ENCODE assay signal across 9 cellular contexts in the genomic region with DNA sequence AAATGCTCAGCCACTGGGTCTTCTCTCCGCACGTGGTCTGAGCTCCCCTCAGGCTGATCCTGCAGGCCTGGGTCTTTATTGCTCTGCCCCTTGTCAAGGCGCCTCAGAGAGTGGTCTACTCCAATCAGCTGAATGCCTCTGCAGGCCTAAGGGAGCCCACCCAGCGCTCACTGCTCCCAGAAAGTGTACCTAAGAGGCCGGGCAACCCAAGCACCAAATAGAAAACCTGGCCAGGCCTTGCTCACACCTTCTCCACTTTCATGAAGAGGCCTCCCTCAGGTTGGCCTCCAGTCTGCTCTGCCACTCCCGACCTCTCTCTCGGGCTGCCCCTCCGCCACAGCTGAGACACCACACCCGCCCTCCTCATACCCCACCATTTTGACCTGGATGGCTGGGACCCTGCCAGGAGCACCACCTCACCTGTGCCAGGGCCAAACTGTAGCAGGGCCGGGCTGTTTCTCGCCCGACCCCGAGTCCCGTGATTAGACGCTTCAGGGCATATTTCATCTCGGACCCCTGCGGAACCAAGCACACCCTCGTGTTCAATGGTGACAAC. TPM values are rescaled to one million over a fixed set of nuclear protein-coding genes. Genes with fewer than 3 reads are reported as not detected.
DNase-seq lines count a peak whose midpoint lies in the region; ATAC-seq, FAIRE-seq and TF ChIP-seq lines count a peak whose summit lies in the region.
"Had no signal": no experiment of that assay in that cellular context is flagged by ENCODE, and none has a peak within 500 bp of the region (broad histone marks: within the 10 kb centered on the region; RNA-seq: fewer than 3 reads in every experiment).

No MANE protein-coding gene starts in this region.

- H2AFZ ChIP-seq in HepG2 (ENCODE audit: low read length): no peak overlapping the region

- intact Hi-C loops in adrenal gland (cut with DNase I): no loop called here
- intact Hi-C loops in HepG2 (cut with micrococcal nuclease; ENCODE audit: unreplicated experiment): no loop called here
- intact Hi-C loops in tibial artery (cut with DNase I; ENCODE audit: low total_unique reads): loop anchor here (5.0 kb wide), 1 partner anchor 57 kb away; a partner anchor contains a TSS

- no peaks in the 10 kb centered on the region for H3K9me3 Mint-ChIP-seq in activated CD8-positive, alpha-beta memory T cell treated with anti-CD3 and anti-CD28 coated beads, Interleukin-2, amount 10 ng/mL, durations not matched to agents 7 days and 5 days (ENCODE audit: low read depth)

- H3K36me3 ChIP-seq in adrenal gland (replicated peaks in 1 of 2) (peaks cover 0 to 40% of the 10 kb centered on the region in 2 donors), HepG2 (replicated peaks in 1 of 2; ENCODE audit: control insufficient read depth in 1 of 2, insufficient read depth in 2 of 2, low read length in 2 of 2) (peaks cover 22 to 39% of the 10 kb centered on the region in 2 experiments; a peak in 4 of 5 replicates), tibial artery (peaks cover 29 to 46% (median 44%) of the 10 kb centered on the region in 3 donors)

- no peak for DNase-seq in activated CD8-positive, alpha-beta memory T cell treated with anti-CD3 and anti-CD28 coated beads, Interleukin-2, amount 10 ng/mL, durations not matched to agents 7 days and 5 days
- DNase-seq in activated CD8-positive, alpha-beta memory T cell treated with anti-CD3 and anti-CD28 coated beads, Interleukin-2, amount 50 U/mL, for 4 hours: no peak
- DNase-seq in adrenal gland (peak in 1 of 7 donors; percentile 25), HepG2 (ENCODE audit: low spot score) (no peak), tibial artery (peak in 1 of 2 donors; percentile 66), KG1 (lab: John Stamatoyannopoulos, UW) (no peak), globus pallidus (ENCODE audit: low spot score) (no peak)

- POLR2A ChIA-PET in HepG2 (lab: Yijun Ruan, JAX): interaction anchor here (0.5 to 1.5 kb wide), 3 partner anchors 10 to 29 kb away, joined by 3 to 6 read pairs (median 3); a partner anchor contains a TSS

- TF ChIP-seq POLR2A in adrenal gland (IDR thresholded peaks at IDR 0.05): no peak
- TF ChIP-seq POLR2A in HepG2 (IDR thresholded peaks at IDR 0.05; ENCODE audit: insufficient read depth in 1 of 2, low read depth in 2 of 2, low read length in 2 of 2): no peak

- H3K27ac ChIP-seq in adrenal gland: peak overlapping the region in 1 of 5 donors; percentile 85
- peak overlapping the region; percentile 50 for H3K27ac ChIP-seq in HepG2 (ENCODE audit: extremely low read length, insufficient read depth, low read length)
- H3K27ac ChIP-seq in tibial artery: peak overlapping the region; percentile 74 to 77

- peak overlapping the region; percentile 94 for H3K27ac Mint-ChIP-seq in activated CD8-positive, alpha-beta memory T cell treated with anti-CD3 and anti-CD28 coated beads, Interleukin-2, amount 10 ng/mL, durations not matched to agents 7 days and 5 days

- no peak for ATAC-seq in activated CD8-positive, alpha-beta memory T cell treated with anti-CD3 and anti-CD28 coated beads, Interleukin-2, amount 10 ng/mL, durations not matched to agents 7 days and 5 days
- peak; percentile 6; the same call in 2 of the 3 replicates for ATAC-seq in HepG2
- no peak for ATAC-seq in GM19328 (IDR thresholded peaks at IDR 0.05; ENCODE audit: unreplicated experiment)

- CTCF ChIA-PET in activated CD8-positive, alpha-beta memory T cell treated with anti-CD3 and anti-CD28 coated beads, Interleukin-2, amount 10 ng/mL, durations not matched to agents 7 days and 5 days (lab: Charles Lee): interaction anchor here (0.9 to 4.7 kb wide), 4 partner anchors 11 to 355 kb away, joined by 3 to 39 read pairs (median 6); no protein-coding TSS in a partner anchor
- CTCF ChIA-PET in HepG2 (lab: Yijun Ruan, JAX; ENCODE audit: low intra/inter-chr PET ratio, low total read pairs): no interaction called here

- H3K27me3 Mint-ChIP-seq in activated CD8-positive, alpha-beta memory T cell treated with anti-CD3 and anti-CD28 coated beads, Interleukin-2, amount 10 ng/mL, durations not matched to agents 7 days and 5 days: no peaks in the 10 kb centered on the region

- no peak for FAIRE-seq in HepG2 (lab: Jason Lieb, UNC)

- peaks cover 27% of the 10 kb centered on the region for H3K4me1 Mint-ChIP-seq in activated CD8-positive, alpha-beta memory T cell treated with anti-CD3 and anti-CD28 coated beads, Interleukin-2, amount 10 ng/mL, durations not matched to agents 7 days and 5 days

- peaks cover 12% of the 10 kb centered on the region for H3K36me3 Mint-ChIP-seq in activated CD8-positive, alpha-beta memory T cell treated with anti-CD3 and anti-CD28 coated beads, Interleukin-2, amount 10 ng/mL, durations not matched to agents 7 days and 5 days

- no peaks in the 10 kb centered on the region for H3K27me3 ChIP-seq in adrenal gland
- no peaks in the 10 kb centered on the region for H3K27me3 ChIP-seq in HepG2 (ENCODE audit: control insufficient read depth in 1 of 2, insufficient read depth in 2 of 2, low read length in 2 of 2)
- H3K27me3 ChIP-seq in tibial artery: no peaks in the 10 kb centered on the region

- TF ChIP-seq CTCF in adrenal gland (IDR thresholded peaks at IDR 0.05) (no peak), HepG2 (CRISPR knock-in tag; IDR thresholded peaks at IDR 0.05) (no peak), tibial artery (IDR thresholded peaks at IDR 0.05) (no peak)

- peak overlapping the region; percentile 78 for H3K9ac ChIP-seq in HepG2 (ENCODE audit: insufficient read depth, low read depth, low read length)

- TF ChIP-seq EP300 in HepG2 (IDR thresholded peaks at IDR 0.05; ENCODE audit: low read depth in 2 of 2, low read length in 2 of 2) (no peak), HepG2 (CRISPR knock-in tag; IDR thresholded peaks at IDR 0.05; ENCODE audit: borderline replicate concordance) (no peak)

- H3K4me2 ChIP-seq in HepG2 (ENCODE audit: low read depth, low read length): peak overlapping the region; percentile 99

- no peaks in the 10 kb centered on the region for H3K9me3 ChIP-seq in adrenal gland (replicated peaks in 1 of 3)
- H3K9me3 ChIP-seq in HepG2 (ENCODE audit: low read length): no peaks in the 10 kb centered on the region
- no peaks in the 10 kb centered on the region for H3K9me3 ChIP-seq in tibial artery

- peak overlapping the region; percentile 87 for H3K4me3 Mint-ChIP-seq in activated CD8-positive, alpha-beta memory T cell treated with anti-CD3 and anti-CD28 coated beads, Interleukin-2, amount 10 ng/mL, durations not matched to agents 7 days and 5 days

- peak overlapping the region in 3 of 4 donors; percentile 70 to 77 (median 77) for H3K4me3 ChIP-seq in adrenal gland
- H3K4me3 ChIP-seq in HepG2 (replicated peaks in 1 of 3; ENCODE audit: insufficient read depth in 1 of 3, low read depth in 2 of 3, low read length in 3 of 3): peak overlapping the region; percentile 56 to 95 (median 87)
- peak overlapping the region; percentile 80 to 86 for H3K4me3 ChIP-seq in tibial artery

- WGBS in adrenal gland, 4 donors: 16 to 31% (median 23%) methylated on average over 7 to 18 of the region's 18 CpGs
- WGBS in HepG2 (ENCODE audit: low lambda C conversion rate): 5% methylated on average over 11 of the region's 18 CpGs

- TF ChIP-seq RAD21 in HepG2 (CRISPR knock-in tag; IDR thresholded peaks at IDR 0.05): no peak

- BruUV-seq in HepG2 (replicated peaks; lab: Mats Ljungman, UMichigan): no TSS peak

- H3K4me1 ChIP-seq in adrenal gland (replicated peaks in 1 of 2) (peaks cover 17% of the 10 kb centered on the region in 2 donors), HepG2 (ENCODE audit: insufficient read depth, low read length) (peaks cover 36% of the 10 kb centered on the region), tibial artery (peaks cover 0 to 35% (median 22%) of the 10 kb centered on the region in 4 donors)

- H3K79me2 ChIP-seq in HepG2 (ENCODE audit: insufficient read depth, low read length): peaks cover 16% of the 10 kb centered on the region

- H4K20me1 ChIP-seq in HepG2 (ENCODE audit: insufficient read depth, low read length): no peaks in the 10 kb centered on the region

- in situ Hi-C loops in HepG2 (cut with HindIII; ENCODE audit: extremely low pct_ligation_motif_present, low pct_unique_long_range_greater_than_20kb): loop anchor here (10.0 kb wide), 1 partner anchor 340 kb away; a partner anchor contains a TSS

RNA-seq across cellular contexts. Expression of a gene that starts 0.7 kb away (rescaled TPM):
- total RNA-seq in activated CD8-positive, alpha-beta memory T cell treated with anti-CD3 and anti-CD28 coated beads, Interleukin-2, amount 10 ng/mL, durations not matched to agents 7 days and 5 days: 10 to 100 TPM; 72.4 to 94.3 TPM
- 10 to 100 TPM; 27.8 to 65.5 (median 42.4) TPM for total RNA-seq in adrenal gland
- 10 to 100 TPM; 19.0 to 62.3 (median 46.8) TPM for polyA plus RNA-seq in adrenal gland
- 40.4 and 54.8 TPM in 2 replicates for total RNA-seq in HepG2 (2016; rRNA removed; fragmentation: Illumina TruSeq; extraction: Trizol)
- total RNA-seq in HepG2 (2016; cell fraction: cytosol; rRNA removed; fragmentation: Illumina TruSeq; extraction: Trizol; ENCODE audit: low read depth): 58.9 and 65.5 TPM in 2 replicates
- total RNA-seq in HepG2 (2016; cell fraction: insoluble cytoplasmic fraction; rRNA removed; fragmentation: Illumina TruSeq; extraction: Trizol): 35.1 and 61.8 TPM in 2 replicates
- total RNA-seq in HepG2 (2016; cell fraction: membrane; rRNA removed; fragmentation: Illumina TruSeq; extraction: Trizol): 24.4 and 24.9 TPM in 2 replicates
- total RNA-seq in HepG2 (2016; cell fraction: nucleus; rRNA removed; fragmentation: Illumina TruSeq; extraction: Trizol): 52.0 and 62.6 TPM in 2 replicates
- 18.6 and 28.4 TPM in 2 replicates for polyA plus RNA-seq in HepG2 (2011; rRNA removed)
- 9.7 and 12.5 TPM in 2 replicates for polyA plus RNA-seq in HepG2 (2011; cell fraction: cytosol; rRNA removed)
- 158 and 176 TPM in 2 replicates for polyA plus RNA-seq in HepG2 (2011; cell fraction: nucleus; rRNA removed)
- 28.0 and 41.5 TPM in 2 replicates for polyA plus RNA-seq in HepG2 (2012)
- 7.8 and 7.9 TPM in 2 replicates for polyA plus RNA-seq in HepG2 (2016; cell fraction: cytosol; fragmentation: Illumina TruSeq; extraction: Trizol; ENCODE audit: low read depth)
- polyA plus RNA-seq in HepG2 (2016; cell fraction: insoluble cytoplasmic fraction; fragmentation: Illumina TruSeq; extraction: Trizol; ENCODE audit: low read depth): 28.2 and 32.7 TPM in 2 replicates
- polyA plus RNA-seq in HepG2 (2016; cell fraction: membrane; fragmentation: Illumina TruSeq; extraction: Trizol; ENCODE audit: low read depth): 9.0 and 12.1 TPM in 2 replicates
- polyA plus RNA-seq in HepG2 (2016; cell fraction: nucleus; fragmentation: Illumina TruSeq; extraction: Trizol; ENCODE audit: insufficient read depth, low read depth): 146 and 160 TPM in 2 replicates
- 50.2 and 100 TPM in 2 replicates for polyA minus RNA-seq in HepG2 (2011; rRNA and poly(A)+ RNA removed; ENCODE audit: low replicate concordance)
- polyA minus RNA-seq in HepG2 (2011; cell fraction: cytosol; rRNA and poly(A)+ RNA removed): 19.4 and 21.0 TPM in 2 replicates
- polyA minus RNA-seq in HepG2 (2011; cell fraction: nucleus; rRNA and poly(A)+ RNA removed): 53.3 and 54.8 TPM in 2 replicates

RNA-seq across cellular contexts. Expression of a gene that starts 5.9 kb away (rescaled TPM):
- not detected for total RNA-seq in activated CD8-positive, alpha-beta memory T cell treated with anti-CD3 and anti-CD28 coated beads, Interleukin-2, amount 10 ng/mL, durations not matched to agents 7 days and 5 days
- total RNA-seq in adrenal gland: 1 to 10 TPM in 6 of 8 donors, under 1 TPM in 2; 0.61 to 4.2 (median 1.7) TPM
- polyA plus RNA-seq in adrenal gland: under 1 TPM; 0.32 to 0.40 (median 0.34) TPM
- 0.70 and 0.80 TPM in 2 replicates for total RNA-seq in HepG2 (2016; rRNA removed; fragmentation: Illumina TruSeq; extraction: Trizol)
- 0.20 and 0.26 TPM in 2 replicates for total RNA-seq in HepG2 (2016; cell fraction: cytosol; rRNA removed; fragmentation: Illumina TruSeq; extraction: Trizol; ENCODE audit: low read depth)
- 0.68 and 1.1 TPM in 2 replicates for total RNA-seq in HepG2 (2016; cell fraction: insoluble cytoplasmic fraction; rRNA removed; fragmentation: Illumina TruSeq; extraction: Trizol)
- total RNA-seq in HepG2 (2016; cell fraction: membrane; rRNA removed; fragmentation: Illumina TruSeq; extraction: Trizol): 0.59 and 0.62 TPM in 2 replicates
- total RNA-seq in HepG2 (2016; cell fraction: nucleus; rRNA removed; fragmentation: Illumina TruSeq; extraction: Trizol): 0.28 and 0.37 TPM in 2 replicates
- 0.14 and 0.16 TPM in 2 replicates for polyA plus RNA-seq in HepG2 (2011; rRNA removed)
- 0.10 and 0.12 TPM in 2 replicates for polyA plus RNA-seq in HepG2 (2011; cell fraction: cytosol; rRNA removed)
- 0.09 and 0.43 TPM in 2 replicates for polyA plus RNA-seq in HepG2 (2011; cell fraction: nucleus; rRNA removed)
- 0.24 and 0.29 TPM in 2 replicates for polyA plus RNA-seq in HepG2 (2012)
- polyA plus RNA-seq in HepG2 (2016; cell fraction: cytosol; fragmentation: Illumina TruSeq; extraction: Trizol; ENCODE audit: low read depth): 0.24 and 0.27 TPM in 2 replicates
- 0.71 and 1.2 TPM in 2 replicates for polyA plus RNA-seq in HepG2 (2016; cell fraction: insoluble cytoplasmic fraction; fragmentation: Illumina TruSeq; extraction: Trizol; ENCODE audit: low read depth)
- 0.50 and 0.52 TPM in 2 replicates for polyA plus RNA-seq in HepG2 (2016; cell fraction: membrane; fragmentation: Illumina TruSeq; extraction: Trizol; ENCODE audit: low read depth)
- 1.1 and 1.5 TPM in 2 replicates for polyA plus RNA-seq in HepG2 (2016; cell fraction: nucleus; fragmentation: Illumina TruSeq; extraction: Trizol; ENCODE audit: insufficient read depth, low read depth)
- polyA minus RNA-seq in HepG2 (2011; rRNA and poly(A)+ RNA removed; ENCODE audit: low replicate concordance): 0.38 TPM in 1 of 2 replicates, not detected in the other
- polyA minus RNA-seq in HepG2 (2011; cell fraction: cytosol; rRNA and poly(A)+ RNA removed): not detected in 2 replicates
- polyA minus RNA-seq in HepG2 (2011; cell fraction: nucleus; rRNA and poly(A)+ RNA removed): 0.12 TPM in 1 of 2 replicates, not detected in the other
- total RNA-seq: aorta had no signal

RNA-seq across cellular contexts. Expression of a gene that starts 29.8 kb away (rescaled TPM):
- total RNA-seq in activated CD8-positive, alpha-beta memory T cell treated with anti-CD3 and anti-CD28 coated beads, Interleukin-2, amount 10 ng/mL, durations not matched to agents 7 days and 5 days: not detected
- total RNA-seq in adrenal gland: under 1 TPM in 4 of 8 donors, not detected in 4; 0.11 to 0.67 (median 0.16) TPM
- under 1 TPM in 2 of 3 donors, not detected in 1; 0.16 to 0.24 TPM for polyA plus RNA-seq in adrenal gland
- total RNA-seq in HepG2 (2016; rRNA removed; fragmentation: Illumina TruSeq; extraction: Trizol): 5.1 and 5.8 TPM in 2 replicates
- total RNA-seq in HepG2 (2016; cell fraction: cytosol; rRNA removed; fragmentation: Illumina TruSeq; extraction: Trizol; ENCODE audit: low read depth): 1.5 and 1.6 TPM in 2 replicates
- total RNA-seq in HepG2 (2016; cell fraction: insoluble cytoplasmic fraction; rRNA removed; fragmentation: Illumina TruSeq; extraction: Trizol): 5.3 and 5.8 TPM in 2 replicates
- 4.8 and 5.0 TPM in 2 replicates for total RNA-seq in HepG2 (2016; cell fraction: membrane; rRNA removed; fragmentation: Illumina TruSeq; extraction: Trizol)
- total RNA-seq in HepG2 (2016; cell fraction: nucleus; rRNA removed; fragmentation: Illumina TruSeq; extraction: Trizol): 3.0 and 4.2 TPM in 2 replicates
- 0.41 and 1.1 TPM in 2 replicates for polyA plus RNA-seq in HepG2 (2011; rRNA removed)
- polyA plus RNA-seq in HepG2 (2011; cell fraction: cytosol; rRNA removed): 0.38 and 0.64 TPM in 2 replicates
- 0.42 and 0.95 TPM in 2 replicates for polyA plus RNA-seq in HepG2 (2011; cell fraction: nucleus; rRNA removed)
- polyA plus RNA-seq in HepG2 (2012): 0.58 and 0.69 TPM in 2 replicates
- polyA plus RNA-seq in HepG2 (2016; cell fraction: cytosol; fragmentation: Illumina TruSeq; extraction: Trizol; ENCODE audit: low read depth): 1.8 TPM in 2 replicates
- polyA plus RNA-seq in HepG2 (2016; cell fraction: insoluble cytoplasmic fraction; fragmentation: Illumina TruSeq; extraction: Trizol; ENCODE audit: low read depth): 7.9 and 8.6 TPM in 2 replicates
- 2.3 and 3.2 TPM in 2 replicates for polyA plus RNA-seq in HepG2 (2016; cell fraction: membrane; fragmentation: Illumina TruSeq; extraction: Trizol; ENCODE audit: low read depth)
- 5.8 and 9.1 TPM in 2 replicates for polyA plus RNA-seq in HepG2 (2016; cell fraction: nucleus; fragmentation: Illumina TruSeq; extraction: Trizol; ENCODE audit: insufficient read depth, low read depth)
- polyA minus RNA-seq in HepG2 (2011; rRNA and poly(A)+ RNA removed; ENCODE audit: low replicate concordance): 1.9 TPM in 1 of 2 replicates, not detected in the other
- polyA minus RNA-seq in HepG2 (2011; cell fraction: cytosol; rRNA and poly(A)+ RNA removed): 0.70 and 0.99 TPM in 2 replicates
- polyA minus RNA-seq in HepG2 (2011; cell fraction: nucleus; rRNA and poly(A)+ RNA removed): 0.13 TPM in 1 of 2 replicates, not detected in the other
- polyA plus RNA-seq: aorta had no signal

RNA-seq across cellular contexts. Expression of a gene that starts 55.8 kb away (rescaled TPM):
- 1 to 10 TPM; 1.1 to 1.9 TPM for total RNA-seq in activated CD8-positive, alpha-beta memory T cell treated with anti-CD3 and anti-CD28 coated beads, Interleukin-2, amount 10 ng/mL, durations not matched to agents 7 days and 5 days
- 10 to 100 TPM in 1 of 8 donors, 1 to 10 TPM in 7; 4.9 to 15.1 (median 7.7) TPM for total RNA-seq in adrenal gland
- polyA plus RNA-seq in adrenal gland: 10 to 100 TPM in 2 of 3 donors, under 1 TPM in 1; 0.90 to 25.1 (median 10.4) TPM
- not detected in 2 replicates for total RNA-seq in HepG2 (2016; rRNA removed; fragmentation: Illumina TruSeq; extraction: Trizol)
- total RNA-seq in HepG2 (2016; cell fraction: cytosol; rRNA removed; fragmentation: Illumina TruSeq; extraction: Trizol; ENCODE audit: low read depth): not detected in 2 replicates
- total RNA-seq in HepG2 (2016; cell fraction: insoluble cytoplasmic fraction; rRNA removed; fragmentation: Illumina TruSeq; extraction: Trizol): not detected in 2 replicates
- total RNA-seq in HepG2 (2016; cell fraction: membrane; rRNA removed; fragmentation: Illumina TruSeq; extraction: Trizol): not detected in 2 replicates
- total RNA-seq in HepG2 (2016; cell fraction: nucleus; rRNA removed; fragmentation: Illumina TruSeq; extraction: Trizol): not detected in 2 replicates
- polyA plus RNA-seq in HepG2 (2011; rRNA removed): 0.01 and 0.03 TPM in 2 replicates
- 0.03 and 0.05 TPM in 2 replicates for polyA plus RNA-seq in HepG2 (2011; cell fraction: cytosol; rRNA removed)
- 0.14 TPM in 1 of 2 replicates, not detected in the other for polyA plus RNA-seq in HepG2 (2011; cell fraction: nucleus; rRNA removed)
- 0.16 and 0.34 TPM in 2 replicates for polyA plus RNA-seq in HepG2 (2012)
- polyA plus RNA-seq in HepG2 (2016; cell fraction: cytosol; fragmentation: Illumina TruSeq; extraction: Trizol; ENCODE audit: low read depth): not detected in 2 replicates
- polyA plus RNA-seq in HepG2 (2016; cell fraction: insoluble cytoplasmic fraction; fragmentation: Illumina TruSeq; extraction: Trizol; ENCODE audit: low read depth): not detected in 2 replicates
- polyA plus RNA-seq in HepG2 (2016; cell fraction: membrane; fragmentation: Illumina TruSeq; extraction: Trizol; ENCODE audit: low read depth): not detected in 2 replicates
- polyA plus RNA-seq in HepG2 (2016; cell fraction: nucleus; fragmentation: Illumina TruSeq; extraction: Trizol; ENCODE audit: insufficient read depth, low read depth): not detected in 2 replicates
- 0.16 TPM in 1 of 2 replicates, not detected in the other for polyA minus RNA-seq in HepG2 (2011; rRNA and poly(A)+ RNA removed; ENCODE audit: low replicate concordance)
- polyA minus RNA-seq in HepG2 (2011; cell fraction: cytosol; rRNA and poly(A)+ RNA removed): not detected in 2 replicates
- not detected in 2 replicates for polyA minus RNA-seq in HepG2 (2011; cell fraction: nucleus; rRNA and poly(A)+ RNA removed)
